In genomic region chr12:39835517-39836489, GRCh38 we compare ENCODE assay signal across 18 cellular contexts.
DNase-seq lines count a peak whose midpoint lies in the region; ATAC-seq, FAIRE-seq and TF ChIP-seq lines count a peak whose summit lies in the region.
"Had no signal": no experiment of that assay in that cellular context is flagged by ENCODE, and none has a peak within 500 bp of the region (broad histone marks: within the 10 kb centered on the region; RNA-seq: fewer than 3 reads in every experiment).

No MANE protein-coding gene starts in this region.

- no peaks in the 10 kb centered on the region for H3K36me3 Mint-ChIP-seq in activated CD8-positive, alpha-beta T cell treated with anti-CD3 and anti-CD28 coated beads, Interleukin-2, amount 10 ng/mL, durations not matched to agents 7 days and 5 days (ENCODE audit: low read depth)
- H3K36me3 Mint-ChIP-seq: CD4-positive, alpha-beta memory T cell had no signal

- H3K79me2 ChIP-seq in GM12878 (ENCODE audit: control insufficient read depth, insufficient read depth, low read length), result no peaks in the 10 kb centered on the region

- no peak overlapping the region for H3K4me3 Mint-ChIP-seq in activated CD8-positive, alpha-beta T cell treated with anti-CD3 and anti-CD28 coated beads, Interleukin-2, amount 10 ng/mL, durations not matched to agents 7 days and 5 days
- H3K4me3 Mint-ChIP-seq: activated CD4-positive, alpha-beta T cell treated with anti-CD3 and anti-CD28 coated beads, Interleukin-2, amount 10 ng/mL, durations not matched to agents 7 days and 5 days; CD4-positive, alpha-beta memory T cell; neural crest cell; T-helper 17 cell had no signal

- H4K20me1 ChIP-seq in GM12878 (ENCODE audit: control insufficient read depth, insufficient read depth), result no peaks in the 10 kb centered on the region

- DNase-seq in GM12878 (ENCODE audit: low read depth, low spot score) (peak; percentile 19), Kasumi-1 (lab: John Stamatoyannopoulos, UW) (no peak)
- DNase-seq in activated CD8-positive, alpha-beta T cell treated with anti-CD3 and anti-CD28 coated beads, Interleukin-2, amount 10 ng/mL, durations not matched to agents 7 days and 5 days, result no peak
- DNase-seq in activated CD4-positive, alpha-beta T cell treated with anti-CD3 and anti-CD28 coated beads for 1 hour, result no peak
- DNase-seq: activated CD4-positive, alpha-beta T cell treated with anti-CD3 and anti-CD28 coated beads, Interleukin-2, amount 10 ng/mL, durations not matched to agents 7 days and 5 days; activated gamma-delta T cell; CD4-positive, alpha-beta memory T cell; GDM1; mammary epithelial cell; MV-4-11; NCI-H226; substantia nigra; T-helper 17 cell had no signal

- CTCF ChIA-PET in GM12878 (lab: Yijun Ruan, JAX), result interaction anchor here (1.1 kb wide), 1 partner anchor 10 kb away, joined by 3 read pairs; no protein-coding TSS in a partner anchor
- CTCF ChIA-PET in activated CD8-positive, alpha-beta T cell treated with anti-CD3 and anti-CD28 coated beads, Interleukin-2, amount 10 ng/mL, durations not matched to agents 7 days and 5 days (lab: Charles Lee), result no interaction called here

- FAIRE-seq in GM12878 (lab: Jason Lieb, UNC), result no peak

- no peak overlapping the region for H2AFZ ChIP-seq in GM12878 (ENCODE audit: control insufficient read depth, low read depth, low read length)

- H3K9me3 Mint-ChIP-seq in activated CD8-positive, alpha-beta T cell treated with anti-CD3 and anti-CD28 coated beads, Interleukin-2, amount 10 ng/mL, durations not matched to agents 7 days and 5 days (ENCODE audit: insufficient read depth), result no peaks in the 10 kb centered on the region
- H3K9me3 Mint-ChIP-seq: neural crest cell had no signal

- peak; percentile 38 to 59; a peak in 2 of 4 replicates for TF ChIP-seq EP300 in GM12878 (IDR thresholded peaks at IDR 0.05; ENCODE audit: borderline replicate concordance in 1 of 2, control insufficient read depth in 1 of 2, low read depth in 2 of 2, low read length in 2 of 2)

- no peaks in the 10 kb centered on the region for H3K4me1 ChIP-seq in GM12878 (ENCODE audit: control insufficient read depth, insufficient read depth, low read length)

- H3K4me1 Mint-ChIP-seq in activated CD8-positive, alpha-beta T cell treated with anti-CD3 and anti-CD28 coated beads, Interleukin-2, amount 10 ng/mL, durations not matched to agents 7 days and 5 days (ENCODE audit: low read depth), result no peaks in the 10 kb centered on the region
- H3K4me1 Mint-ChIP-seq: activated CD4-positive, alpha-beta T cell treated with anti-CD3 and anti-CD28 coated beads, Interleukin-2, amount 10 ng/mL, durations not matched to agents 7 days and 5 days; CD4-positive, alpha-beta memory T cell; neural crest cell; T-helper 17 cell had no signal

- no peak for TF ChIP-seq POLR2A in GM12878 (IDR thresholded peaks at IDR 0.05; ENCODE audit: low read depth, low read length)

- no peak overlapping the region for H3K27ac Mint-ChIP-seq in activated CD8-positive, alpha-beta T cell treated with anti-CD3 and anti-CD28 coated beads, Interleukin-2, amount 10 ng/mL, durations not matched to agents 7 days and 5 days
- H3K27ac Mint-ChIP-seq: activated CD4-positive, alpha-beta T cell treated with anti-CD3 and anti-CD28 coated beads, Interleukin-2, amount 10 ng/mL, durations not matched to agents 7 days and 5 days; CD4-positive, alpha-beta memory T cell; T-helper 17 cell had no signal

- H3K36me3 ChIP-seq in GM12878 (ENCODE audit: control insufficient read depth in 2 of 2, insufficient read depth in 2 of 2, low read length in 1 of 2), result no peaks in the 10 kb centered on the region

- H3K9me3 ChIP-seq in GM12878 (replicated peaks; ENCODE audit: control insufficient read depth, insufficient read depth, low read length), result no peaks in the 10 kb centered on the region

- H3K27me3 ChIP-seq in GM12878 (replicated peaks in 1 of 2; ENCODE audit: control insufficient read depth in 2 of 2, insufficient read depth in 2 of 2, low read length in 1 of 2), result no peaks in the 10 kb centered on the region

- RAD21 ChIA-PET in GM12878 (lab: Charles Lee; ENCODE audit: unreplicated experiment), result interaction anchor here (0.6 to 1.0 kb wide), 2 partner anchors 11 to 724 kb away, joined by 3 read pairs; no protein-coding TSS in a partner anchor

- no peak overlapping the region for H3K4me3 ChIP-seq in GM12878

- H3K27ac ChIP-seq in GM12878 (ENCODE audit: control insufficient read depth, insufficient read depth), result no peak overlapping the region

- ATAC-seq in GM19035 (IDR thresholded peaks at IDR 0.05; ENCODE audit: unreplicated experiment) (peak; percentile 82), GM21723 (IDR thresholded peaks at IDR 0.05; ENCODE audit: unreplicated experiment) (peak; percentile 78), HG03066 (IDR thresholded peaks at IDR 0.05; ENCODE audit: low read depth, unreplicated experiment) (peak; percentile 73), GM12878 (peak; percentile 80)
- no peak for ATAC-seq in activated CD8-positive, alpha-beta T cell treated with anti-CD3 and anti-CD28 coated beads, Interleukin-2, amount 10 ng/mL, durations not matched to agents 7 days and 5 days
- ATAC-seq: Panc1, T-helper 17 cell had no signal

- BruUV-seq in GM12878 (replicated peaks; lab: Mats Ljungman, UMichigan), result no TSS peak

- no peak for TF ChIP-seq CTCF in GM12878 (IDR thresholded peaks at IDR 0.05 in 2 of 3, conservative IDR thresholded peaks at IDR 0.05 in 1 of 3; ENCODE audit: control insufficient read depth in 2 of 3, extremely low read depth in 1 of 3, insufficient read depth in 1 of 3, low read depth in 3 of 3, low read length in 3 of 3)

- no peaks in the 10 kb centered on the region for H3K27me3 Mint-ChIP-seq in activated CD8-positive, alpha-beta T cell treated with anti-CD3 and anti-CD28 coated beads, Interleukin-2, amount 10 ng/mL, durations not matched to agents 7 days and 5 days (ENCODE audit: low read depth)
- H3K27me3 Mint-ChIP-seq: activated CD4-positive, alpha-beta T cell treated with anti-CD3 and anti-CD28 coated beads, Interleukin-2, amount 10 ng/mL, durations not matched to agents 7 days and 5 days; CD4-positive, alpha-beta memory T cell; T-helper 17 cell had no signal

- peak overlapping the region; percentile 64 for H3K4me2 ChIP-seq in GM12878 (ENCODE audit: control insufficient read depth, insufficient read depth)

- TF ChIP-seq RAD21 in GM12878 (IDR thresholded peaks at IDR 0.05; ENCODE audit: insufficient read depth, low read depth, low read length), result no peak

- WGBS in GM12878 (ENCODE audit: insufficient coverage, insufficient replicate concordance, low lambda C conversion rate, missing lambda C conversion rate), result 0% methylated on average over 4 of the region's 4 CpGs

- POLR2A ChIA-PET in GM12878 (lab: Charles Lee), result no interaction called here
- POLR2A ChIA-PET in activated CD8-positive, alpha-beta T cell treated with anti-CD3 and anti-CD28 coated beads, Interleukin-2, amount 10 ng/mL, durations not matched to agents 7 days and 5 days (lab: Charles Lee), result no interaction called here

- intact Hi-C loops in GM12878 (cut with micrococcal nuclease; ENCODE audit: unreplicated experiment), result loop anchor here (5.0 kb wide), 1 partner anchor 49 kb away; no protein-coding TSS in a partner anchor

- in situ Hi-C loops in GM12878 (cut with MboI), result no loop called here

- no peak overlapping the region for H3K9ac ChIP-seq in GM12878 (ENCODE audit: control insufficient read depth, insufficient read depth, low read length)

- SMC1A ChIA-PET in GM12878 (lab: Charles Lee; ENCODE audit: uncharacterized antibody, unreplicated experiment), result interaction anchor here (0.8 to 0.9 kb wide), 4 partner anchors 8 to 21 kb away, joined by 3 to 4 read pairs (median 4); no protein-coding TSS in a partner anchor

TF ChIP-seq in GM12878, 131 proteins besides CTCF, POLR2A, EP300 and RAD21 (continues in another document):
- TF ChIP-seq REST (IDR thresholded peaks at IDR 0.05; ENCODE audit: low read depth, low read length) (no peak), IRF4 (IDR thresholded peaks at IDR 0.05; ENCODE audit: low read depth, low read length) (0 out of 2 replicates have a peak, but pooled peaks have one; percentile 13), POLR2AphosphoS5 (IDR thresholded peaks at IDR 0.05; ENCODE audit: low read length) (no peak), BRCA1 (IDR thresholded peaks at IDR 0.05; ENCODE audit: low read depth, low read length) (no peak), ESRRA (IDR thresholded peaks at IDR 0.05; ENCODE audit: low read length) (no peak)
